Comparison of ENCODE assay signal across 8 cellular contexts in the genomic region with DNA sequence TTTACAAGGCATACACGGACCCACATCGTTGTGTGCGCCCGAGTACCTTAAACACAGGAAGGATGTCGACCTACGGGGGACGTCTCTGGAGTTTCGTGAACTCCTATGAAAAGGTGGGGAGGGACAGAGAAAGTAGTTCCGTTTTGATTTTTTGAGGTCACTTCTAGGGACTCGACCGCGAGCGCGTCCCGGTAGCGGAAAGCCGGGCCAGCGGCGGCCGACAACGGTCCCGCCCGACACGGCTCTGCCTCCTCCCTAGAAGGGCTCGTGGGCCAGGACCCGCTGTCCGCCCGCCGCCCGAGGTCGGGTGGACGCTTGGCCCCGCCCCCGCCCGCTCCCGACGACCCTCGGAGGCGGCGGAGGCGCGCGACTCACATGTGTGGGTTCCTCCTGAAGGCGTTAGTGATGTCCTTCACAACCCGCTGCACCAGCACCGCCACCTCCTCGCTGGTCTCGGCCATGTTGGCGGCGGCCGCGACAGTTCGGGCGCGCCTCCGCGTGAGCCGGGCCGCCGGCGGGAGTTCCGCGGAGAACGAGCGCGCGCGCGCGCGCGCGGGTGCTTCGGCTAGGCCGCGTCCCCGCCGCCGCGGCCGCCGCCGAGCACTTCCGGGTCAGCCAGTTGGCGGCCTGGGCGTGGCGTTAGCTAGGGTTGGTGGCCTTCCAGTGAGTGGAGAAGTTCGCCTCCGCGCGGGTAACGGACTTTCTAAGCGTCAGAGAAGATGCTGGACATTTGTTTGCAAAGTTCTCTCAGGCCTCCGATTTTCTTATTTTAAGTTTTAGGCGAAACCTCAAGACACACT. TPM values are rescaled to one million over a fixed set of nuclear protein-coding genes. Genes with fewer than 3 reads are reported as not detected.
DNase-seq lines count a peak whose midpoint lies in the region; ATAC-seq, FAIRE-seq and TF ChIP-seq lines count a peak whose summit lies in the region.

PTAR1 (minus strand) TSS at position 534 of the 800 bp plus-strand sequence; CDS start at position 461, 73 bp downstream.

- ATAC-seq in GM18907 (IDR thresholded peaks at IDR 0.05; ENCODE audit: unreplicated experiment): peak; percentile 95
- ATAC-seq in HG03139 (IDR thresholded peaks at IDR 0.05; ENCODE audit: unreplicated experiment): peak; percentile 86

- H3K9me3 ChIP-seq in mammary epithelial cell (replicated peaks; ENCODE audit: insufficient read depth, low read length) (no peaks in the 10 kb centered on the region), small intestine (ENCODE audit: control insufficient read depth, low read depth) (no peaks in the 10 kb centered on the region)

- H4K20me1 ChIP-seq in mammary epithelial cell (ENCODE audit: insufficient read depth, low read length): no peaks in the 10 kb centered on the region

- H3K27ac ChIP-seq in mammary epithelial cell (ENCODE audit: insufficient read depth, low read depth, low read length): peak within 1 kb of the TSS; percentile 70
- H3K27ac ChIP-seq in small intestine (ENCODE audit: low read depth in 1 of 2, low read length in 1 of 2): peak within 1 kb of the TSS; percentile 94 to 99

- POLR2A ChIA-PET in AG04449 (lab: Yijun Ruan, JAX): interaction anchor here (0.5 to 0.8 kb wide), 3 partner anchors 9 to 338 kb away, joined by 3 read pairs; no protein-coding TSS in a partner anchor

- CTCF ChIA-PET in AG04449 (lab: Yijun Ruan, JAX): interaction anchor here (0.7 to 1.7 kb wide), 4 partner anchors 9 to 88 kb away, joined by 3 to 7 read pairs (median 3); partner anchors contain the start of gene APBA1
- CTCF ChIA-PET in mammary epithelial cell (lab: Charles Lee; ENCODE audit: low non-redundant PET): no interaction called here

- peak; percentile 10 for DNase-seq in AG04449 (ENCODE audit: low read depth, low spot score)
- DNase-seq in NCI-H2196 treated with DMSO at 0.1 percent for 48 hours (lab: John Stamatoyannopoulos, UW; ENCODE audit: unreplicated experiment): peak; percentile 78
- DNase-seq in mammary epithelial cell: peak; percentile 83
- DNase-seq in iPS-NIHi11 (ENCODE audit: low spot score): peak; percentile 88
- DNase-seq in small intestine: peak; percentile 86

- H3K9ac ChIP-seq in mammary epithelial cell (ENCODE audit: insufficient read depth, low read length): peak within 1 kb of the TSS; percentile 83

- H3K4me3 ChIP-seq in AG04449 (ENCODE audit: low read depth, low read length): peak within 1 kb of the TSS; percentile 83
- peak within 1 kb of the TSS; percentile 92 for H3K4me3 ChIP-seq in WI38 (ENCODE audit: low read depth, low read length)
- H3K4me3 ChIP-seq in mammary epithelial cell (replicated peaks in 1 of 3; ENCODE audit: insufficient read depth in 1 of 3, low read depth in 2 of 3, low read length in 3 of 3): peak within 1 kb of the TSS; percentile 74 to 82 (median 77)
- peak within 1 kb of the TSS; percentile 85 to 92 for H3K4me3 ChIP-seq in small intestine (ENCODE audit: low read depth in 1 of 2, low read length in 2 of 2)

- H3K4me2 ChIP-seq in mammary epithelial cell (ENCODE audit: insufficient read depth, low read depth, low read length): peak within 1 kb of the TSS; percentile 75

- in situ Hi-C loops in mammary epithelial cell (cut with MboI; ENCODE audit: low sequenced_read_pairs in 2 of 2): no loop called here

- no peaks in the 10 kb centered on the region for H3K36me3 ChIP-seq in mammary epithelial cell (ENCODE audit: insufficient read depth, low read length)
- H3K36me3 ChIP-seq in small intestine (ENCODE audit: control insufficient read depth in 2 of 2, insufficient read depth in 2 of 2, low read length in 2 of 2): no peaks in the 10 kb centered on the region

- WGBS in mammary epithelial cell (ENCODE audit: low coverage, missing lambda C conversion rate): 1% methylated on average over 38 of the region's 95 CpGs
- 0% methylated on average over 88 to 95 of the region's 95 CpGs for WGBS in small intestine, 3 donors

- H3K27me3 ChIP-seq in mammary epithelial cell (ENCODE audit: insufficient read depth, low read length) (no peaks in the 10 kb centered on the region), small intestine (ENCODE audit: control insufficient read depth in 2 of 2, insufficient read depth in 2 of 2, low read length in 2 of 2) (no peaks in the 10 kb centered on the region)

- no peak for FAIRE-seq in small intestine (lab: Jason Lieb, UNC)

- dilution Hi-C loops in mammary epithelial cell (cut with HindIII; ENCODE audit: low sequenced_read_pairs): no loop called here

- H2AFZ ChIP-seq in mammary epithelial cell (ENCODE audit: low read depth, low read length): peak within 1 kb of the TSS; percentile 92

- intact Hi-C loops in mammary epithelial cell (cut with micrococcal nuclease): loop anchor here (2.0 to 5.0 kb wide), 3 partner anchors 87 to 337 kb away; partner anchors contain the start of gene APBA1

- TF ChIP-seq CTCF in AG04449 (IDR thresholded peaks at IDR 0.05; ENCODE audit: insufficient read depth, low read length, missing control alignments) (no peak), WI38 (IDR thresholded peaks at IDR 0.05; ENCODE audit: low read depth, low read length) (no peak), mammary epithelial cell (conservative IDR thresholded peaks at IDR 0.05 in 1 of 2, IDR thresholded peaks at IDR 0.05 in 1 of 2; ENCODE audit: extremely low read depth in 1 of 2, insufficient read depth in 1 of 2, low read depth in 1 of 2, low read length in 2 of 2) (no peak)

- peaks cover 45% of the 10 kb centered on the region for H3K79me2 ChIP-seq in mammary epithelial cell (ENCODE audit: insufficient read depth, low read length)

- H3K4me1 ChIP-seq in mammary epithelial cell (ENCODE audit: insufficient read depth, low read length) (peaks cover 5% of the 10 kb centered on the region), small intestine (ENCODE audit: control insufficient read depth in 2 of 2, insufficient read depth in 1 of 2, low read depth in 1 of 2, low read length in 1 of 2) (peaks cover 3 to 7% of the 10 kb centered on the region in 2 donors)

- no TSS peak for BruUV-seq in mammary epithelial cell (replicated peaks; lab: Mats Ljungman, UMichigan)

RNA-seq across cellular contexts. Expression of gene PTAR1, which starts in this region (rescaled TPM):
- 10 to 100 TPM; 40.1 to 82.0 TPM for total RNA-seq in mammary epithelial cell
- polyA plus RNA-seq in mammary epithelial cell (9.0 TPM), small intestine (1 to 10 TPM; 3.6 to 5.9 (median 5.7) TPM)
- polyA minus RNA-seq in mammary epithelial cell: 41.7 TPM

Comparison
In these comparisons a context has a peak if more than half of its experiments do, and no peak if none do; other contexts are left out.
1. Peak in every context shown above with its lines: DNase-seq, ATAC-seq, H3K4me3 ChIP-seq and H3K27ac ChIP-seq.
2. DNase-seq: peak in every context shown above with its lines; median percentile 88 in iPS-NIHi11; 86 in small intestine; 83 in mammary epithelial cell; 78 in NCI-H2196 treated with DMSO at 0.1 percent for 48 hours; 10 in AG04449.